8 cellular contexts compared by ENCODE assay signal in the genomic region with DNA sequence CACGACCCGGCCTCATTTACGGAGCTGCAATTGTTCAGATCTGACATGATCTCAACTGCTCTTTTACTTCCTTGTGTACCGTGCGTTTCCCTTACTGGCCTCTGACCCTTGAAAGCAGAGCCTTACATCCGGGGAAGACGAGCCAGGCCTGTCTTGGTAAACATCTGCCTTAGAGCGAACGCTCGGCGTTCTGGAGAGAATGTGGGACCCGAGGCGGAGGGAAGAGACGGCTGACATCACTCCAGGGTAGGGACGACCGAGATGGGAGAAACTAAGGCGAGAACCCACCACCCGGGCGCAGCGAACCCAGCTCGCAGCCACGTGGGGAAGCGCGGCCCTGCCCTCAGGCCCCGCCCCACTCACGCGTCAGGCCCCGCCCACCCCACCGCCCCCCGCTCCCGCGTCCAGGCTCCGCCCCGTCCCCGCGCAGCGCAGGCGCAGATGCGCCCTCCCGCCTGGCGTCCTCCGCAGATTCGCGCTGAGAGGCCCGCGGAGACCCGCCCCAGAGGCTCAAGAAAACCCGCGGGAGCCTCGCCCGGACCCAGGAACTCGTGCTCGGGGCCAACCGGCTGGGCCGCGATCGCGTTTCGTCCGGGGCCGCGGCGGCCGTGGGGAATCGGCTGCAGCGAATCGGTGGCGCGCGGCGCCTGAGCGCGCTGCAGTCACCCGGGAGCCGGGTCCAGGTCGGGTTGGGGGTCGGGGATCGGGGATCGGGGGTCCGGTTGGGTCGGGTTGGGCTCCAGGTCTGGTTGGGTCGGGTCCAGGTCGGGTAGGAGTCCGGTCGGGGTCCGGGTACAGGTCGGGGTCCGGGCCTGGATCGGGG. TPM values are rescaled to one million over a fixed set of nuclear protein-coding genes. Genes with fewer than 3 reads are reported as not detected.
DNase-seq lines count a peak whose midpoint lies in the region; ATAC-seq and TF ChIP-seq lines count a peak whose summit lies in the region.

A gene (plus strand): TSS at position 438 of the 823 bp plus-strand sequence. CDS start 922 bp downstream, outside the sequence.

- H3K27ac ChIP-seq in 22Rv1: peak within 1 kb of the TSS; percentile 84
- H3K27ac ChIP-seq in lung (ENCODE audit: low read depth in 1 of 2, low read length in 1 of 2): peak within 1 kb of the TSS; percentile 91 to 96

- no peaks in the 10 kb centered on the region for H3K27me3 ChIP-seq in lung (ENCODE audit: control insufficient read depth, insufficient read depth)

- 0 to 1% methylated on average over 75 to 89 of the region's 89 CpGs for WGBS in lung, 2 donors

- H3K4me3 ChIP-seq in lung: peak within 1 kb of the TSS; percentile 78

- H3K4me1 ChIP-seq in lung (ENCODE audit: control insufficient read depth in 2 of 2, insufficient read depth in 2 of 2, low read length in 2 of 2): peaks cover 0 to 14% of the 10 kb centered on the region in 2 donors

- DNase-seq in NCI-H82 treated with DMSO at 0.1 percent for 48 hours (lab: John Stamatoyannopoulos, UW; ENCODE audit: unreplicated experiment) (peak; percentile 17), lung (ENCODE audit: low spot score) (peak; percentile 80)
- peak; percentile 95 for DNase-seq in activated CD8-positive, alpha-beta memory T cell treated with anti-CD3 and anti-CD28 coated beads for 24 hours
- DNase-seq in effector CD4-positive, alpha-beta T cell: peak; percentile 81
- DNase-seq in stimulated activated CD4-positive, alpha-beta T cell treated with anti-CD3 and anti-CD28 coated beads, TNF-alpha, amount 100 ng/mL, for 1 hour (ENCODE audit: low read depth in 3 of 3, low spot score in 1 of 3): peak; percentile 73 to 86 (median 80)

- TF ChIP-seq CTCF in 22Rv1 (IDR thresholded peaks at IDR 0.05) (no peak), lung (IDR thresholded peaks at IDR 0.05; ENCODE audit: control extremely low read depth, extremely low read depth) (no peak)

- H3K36me3 ChIP-seq in lung (ENCODE audit: control insufficient read depth in 2 of 2, insufficient read depth in 2 of 2, low read length in 2 of 2): peaks cover 0 to 28% of the 10 kb centered on the region in 2 donors

- no peaks in the 10 kb centered on the region for H3K9me3 ChIP-seq in lung (ENCODE audit: control insufficient read depth in 2 of 2, insufficient read depth in 1 of 2, low read length in 1 of 2)

- ATAC-seq in GM18498 (IDR thresholded peaks at IDR 0.05; ENCODE audit: unreplicated experiment) (peak; percentile 69), HG03196 (IDR thresholded peaks at IDR 0.05; ENCODE audit: unreplicated experiment) (peak; percentile 49), lung (ENCODE audit: insufficient read depth, low FRiP score) (peak; percentile 89)

RNA-seq across cellular contexts. Expression of the gene that starts here (rescaled TPM):
- total RNA-seq in lung: 10 to 100 TPM; 24.4 to 46.3 TPM
- polyA plus RNA-seq in lung: 10 to 100 TPM; 39.2 to 64.2 TPM

Comparison
In these comparisons a context has a peak if more than half of its experiments do, and no peak if none do; other contexts are left out.
1. Peak in every context shown above with its lines: DNase-seq, ATAC-seq, H3K4me3 ChIP-seq and H3K27ac ChIP-seq.
2. DNase-seq: peak in every context shown above with its lines; median percentile 95 in activated CD8-positive, alpha-beta memory T cell treated with anti-CD3 and anti-CD28 coated beads for 24 hours; 81 in effector CD4-positive, alpha-beta T cell; 80 in lung; 80 in stimulated activated CD4-positive, alpha-beta T cell treated with anti-CD3 and anti-CD28 coated beads, TNF-alpha, amount 100 ng/mL, for 1 hour; 17 in NCI-H82 treated with DMSO at 0.1 percent for 48 hours.